In genomic region chr2:3151153-3151918, GRCh38 we compare ENCODE assay signal across 11 cellular contexts.
A peak's percentile ranks its signal among the peaks of the same experiment; 100 is the strongest.
DNase-seq lines count a peak whose midpoint lies in the region; ATAC-seq lines count a peak whose summit lies in the region.
"Had no signal": no experiment of that assay in that cellular context is flagged by ENCODE, and none has a peak within 500 bp of the region (broad histone marks: within the 10 kb centered on the region; RNA-seq: fewer than 3 reads in every experiment).

No MANE protein-coding gene starts in this region.

- ATAC-seq in GM18873 (IDR thresholded peaks at IDR 0.05; ENCODE audit: low FRiP score, unreplicated experiment) (peak; percentile 63), HG02759 (IDR thresholded peaks at IDR 0.05; ENCODE audit: unreplicated experiment) (peak; percentile 66)

- DNase-seq in NCI-H2107 treated with DMSO at 0.1 percent for 48 hours (lab: John Stamatoyannopoulos, UW; ENCODE audit: unreplicated experiment) (peak; percentile 88), myocyte (ENCODE audit: low read depth) (peak; percentile 95), G401 (ENCODE audit: low spot score) (no peak), dermis blood vessel endothelial cell (no peak), NCI-H128 (lab: John Stamatoyannopoulos, UW; ENCODE audit: unreplicated experiment) (no peak)
- DNase-seq: caudate nucleus; COR-L47; NCI-H510A treated with DMSO at 0.1 percent for 48 hours; stimulated activated CD4-positive, alpha-beta T cell treated with anti-CD3 and anti-CD28 coated beads, Interleukin-4, amount 100 ng/mL, for 4 hours had no signal

- in situ Hi-C loops in G401 (cut with HindIII; ENCODE audit: low sequenced_read_pairs), result no loop called here

Comparison
In these comparisons a context has a peak if more than half of its experiments do, and no peak if none do; other contexts are left out.
1. DNase-seq: peak in NCI-H2107 treated with DMSO at 0.1 percent for 48 hours (single experiment) and myocyte (single experiment); none in G401 (single experiment), dermis blood vessel endothelial cell (single experiment) and NCI-H128 (single experiment).